In the genomic region with DNA sequence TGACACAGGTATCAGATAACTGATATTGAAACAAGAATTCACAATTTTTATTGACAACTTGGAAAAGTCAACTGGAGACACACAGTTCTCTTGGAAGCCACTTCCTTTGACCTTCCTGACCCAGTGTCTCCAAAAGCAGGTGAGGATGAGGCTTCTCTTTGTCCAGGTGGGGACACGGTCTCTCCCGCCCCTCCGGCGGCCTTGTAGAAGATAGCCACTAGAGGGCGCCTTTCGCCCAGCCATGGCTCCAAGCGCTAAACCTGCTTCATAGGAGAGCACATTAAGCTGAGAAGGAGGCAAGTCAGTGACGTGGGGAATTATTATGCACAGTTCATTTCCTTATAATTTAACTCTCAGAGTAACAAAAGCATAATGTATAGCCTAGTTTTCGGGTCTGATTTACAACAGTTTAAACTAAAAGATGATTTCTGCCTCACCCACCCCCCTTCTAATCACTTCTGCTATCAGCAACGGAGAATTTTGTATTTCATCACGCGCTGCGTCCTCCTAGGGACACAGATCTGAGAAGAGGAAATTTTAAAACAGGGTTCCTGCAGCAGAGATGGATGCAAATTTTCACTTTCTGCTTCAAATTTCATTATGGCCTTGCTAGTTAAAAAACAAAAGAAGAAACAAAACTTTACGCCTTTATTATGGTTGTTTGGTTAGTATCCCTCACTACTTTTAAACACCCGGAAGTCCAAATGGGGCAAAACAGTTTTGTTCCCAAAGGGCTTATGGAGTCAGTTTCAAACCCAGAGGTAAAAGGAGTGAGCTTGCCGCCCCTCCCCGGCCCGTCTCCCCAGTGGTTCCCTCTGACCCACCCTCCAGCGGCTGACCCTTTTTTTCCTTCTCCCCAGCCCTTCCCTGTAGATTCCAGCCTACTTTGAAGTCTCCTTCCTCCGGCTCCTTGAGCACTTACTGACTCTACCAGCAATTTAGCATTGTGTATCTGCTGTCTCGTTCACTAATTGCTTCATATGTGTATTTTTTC, we compare ENCODE assay signal across 8 cellular contexts.
DNase-seq lines count a peak whose midpoint lies in the region; ATAC-seq and TF ChIP-seq lines count a peak whose summit lies in the region.

No MANE protein-coding gene starts in this region.

- H3K4me3 ChIP-seq in epithelial cell of proximal tubule (ENCODE audit: low read depth, low read length) (peak overlapping the region; percentile 54), muscle layer of duodenum (ENCODE audit: low read depth in 1 of 2, low read length in 2 of 2) (peak overlapping the region; percentile 59 to 69)

- H3K36me3 ChIP-seq in muscle layer of duodenum (ENCODE audit: control insufficient read depth in 1 of 2, insufficient read depth in 2 of 2, low read length in 2 of 2) = no peaks in the 10 kb centered on the region

- ATAC-seq in GM21367 (IDR thresholded peaks at IDR 0.05; ENCODE audit: unreplicated experiment) = peak; percentile 100

- peak; percentile 74 for DNase-seq in COR-L47 (lab: John Stamatoyannopoulos, UW)
- DNase-seq in HS-5 (ENCODE audit: low read depth) = peak; percentile 43
- peak; percentile 46 for DNase-seq in NOMO-1 treated with dmso at 0.1 percent for 144 hours (lab: John Stamatoyannopoulos, UW; ENCODE audit: unreplicated experiment)
- DNase-seq in activated CD8-positive, alpha-beta memory T cell treated with anti-CD3 and anti-CD28 coated beads, Interleukin-2, amount 50 U/mL, for 48 hours = peak; percentile 89
- DNase-seq in epithelial cell of proximal tubule (ENCODE audit: low read depth) = peak; percentile 20
- DNase-seq in stimulated activated CD8-positive, alpha-beta memory T cell treated with anti-CD3 and anti-CD28 coated beads, Interleukin-7, amount 100 ng/mL, for 1 hour (ENCODE audit: low read depth in 2 of 2) = peak; percentile 54 to 55

- no peaks in the 10 kb centered on the region for H3K9me3 ChIP-seq in muscle layer of duodenum (ENCODE audit: control insufficient read depth in 1 of 2, low read length in 2 of 2)

- peak; percentile 98 for TF ChIP-seq CTCF in epithelial cell of proximal tubule (conservative IDR thresholded peaks at IDR 0.05; ENCODE audit: low read depth, low read length)

- no peaks in the 10 kb centered on the region for H3K27me3 ChIP-seq in muscle layer of duodenum (ENCODE audit: low read depth, low read length)

- H3K4me1 ChIP-seq in muscle layer of duodenum (ENCODE audit: control insufficient read depth in 1 of 2, insufficient read depth in 2 of 2, low read length in 2 of 2) = peaks cover 0 to 7% of the 10 kb centered on the region in 2 donors

- peak overlapping the region; percentile 42 for H3K27ac ChIP-seq in muscle layer of duodenum (ENCODE audit: low read length)

Comparison
In these comparisons a context has a peak if more than half of its experiments do, and no peak if none do; other contexts are left out.
1. Peak in every context shown above with its lines: DNase-seq, ATAC-seq, H3K4me3 ChIP-seq and H3K27ac ChIP-seq.
2. DNase-seq: peak in every context shown above with its lines; median percentile 89 in activated CD8-positive, alpha-beta memory T cell treated with anti-CD3 and anti-CD28 coated beads, Interleukin-2, amount 50 U/mL, for 48 hours; 74 in COR-L47; 54 in stimulated activated CD8-positive, alpha-beta memory T cell treated with anti-CD3 and anti-CD28 coated beads, Interleukin-7, amount 100 ng/mL, for 1 hour; 46 in NOMO-1 treated with dmso at 0.1 percent for 144 hours; 43 in HS-5; 20 in epithelial cell of proximal tubule.